Comparison of ENCODE assay signal across 16 cellular contexts in genomic region chr12:68306564-68306963, GRCh38. TPM values are rescaled to one million over a fixed set of nuclear protein-coding genes. Genes with fewer than 3 reads are reported as not detected.
DNase-seq lines count a peak whose midpoint lies in the region; ATAC-seq lines count a peak whose summit lies in the region.
"Had no signal": no experiment of that assay in that cellular context is flagged by ENCODE, and none has a peak within 500 bp of the region (broad histone marks: within the 10 kb centered on the region; RNA-seq: fewer than 3 reads in every experiment).

No MANE protein-coding gene starts in this region.

- no peaks in the 10 kb centered on the region for H3K27me3 Mint-ChIP-seq in activated CD4-positive, alpha-beta memory T cell treated with anti-CD3 and anti-CD28 coated beads, Interleukin-2, amount 10 ng/mL, durations not matched to agents 7 days and 5 days
- H3K27me3 Mint-ChIP-seq in activated CD4-positive, alpha-beta memory T cell treated with anti-CD3 and anti-CD28 coated beads for 36 hours = no peaks in the 10 kb centered on the region
- H3K27me3 Mint-ChIP-seq in activated T-helper 2 cell treated with anti-CD3 and anti-CD28 coated beads, Interferon-gamma antibody, Interleukin-2, Interleukin-4, amounts not matched to agents 10 μg/mL and 5 μg/mL and 100 μg/mL, durations not matched to agents 14 hours and 24 hours and 36 hours (ENCODE audit: low read depth) = no peaks in the 10 kb centered on the region

- CTCF ChIA-PET in activated CD4-positive, alpha-beta memory T cell treated with anti-CD3 and anti-CD28 coated beads, Interleukin-2, amount 10 ng/mL, durations not matched to agents 7 days and 5 days (lab: Charles Lee) = no interaction called here
- CTCF ChIA-PET in activated CD4-positive, alpha-beta memory T cell treated with anti-CD3 and anti-CD28 coated beads for 36 hours (lab: Charles Lee) = no interaction called here

- intact Hi-C loops in activated CD4-positive, alpha-beta memory T cell treated with anti-CD3 and anti-CD28 coated beads for 36 hours (cut with micrococcal nuclease) = loop anchor here (2.0 kb wide), 2 partner anchors 16 to 48 kb away; no protein-coding TSS in a partner anchor
- intact Hi-C loops in activated T-helper 2 cell treated with anti-CD3 and anti-CD28 coated beads, Interferon-gamma antibody, Interleukin-2, Interleukin-4, amounts not matched to agents 10 μg/mL and 5 μg/mL and 100 μg/mL, durations not matched to agents 14 hours and 24 hours and 36 hours (cut with micrococcal nuclease) = loop anchor here (1.0 to 2.0 kb wide), 2 partner anchors 16 to 26 kb away; no protein-coding TSS in a partner anchor

- DNase-seq in activated CD4-positive, alpha-beta memory T cell treated with anti-CD3 and anti-CD28 coated beads, Interleukin-2, amount 10 ng/mL, durations not matched to agents 7 days and 5 days = no peak
- no peak for DNase-seq in activated CD4-positive, alpha-beta memory T cell treated with anti-CD3 and anti-CD28 coated beads for 36 hours
- peak; percentile 8 for DNase-seq in fibroblast of gingiva (ENCODE audit: low read depth)
- no peak for DNase-seq in activated T-helper 2 cell treated with anti-CD3 and anti-CD28 coated beads, Interferon-gamma antibody, Interleukin-2, Interleukin-4, amounts not matched to agents 10 μg/mL and 5 μg/mL and 100 μg/mL, durations not matched to agents 14 hours and 24 hours and 36 hours (ENCODE audit: low spot score)
- DNase-seq in NCI-H2107 (lab: John Stamatoyannopoulos, UW) = no peak
- DNase-seq in ecto neural progenitor cell (ENCODE audit: low spot score) = no peak
- DNase-seq: HFFc6, MG63, NCI-H1092 treated with DMSO at 0.1 percent for 48 hours, NCI-H1694 treated with DMSO at 0.1 percent for 48 hours, NCI-H446, SIG-M5 had no signal

- peaks cover 20% of the 10 kb centered on the region for H3K4me1 Mint-ChIP-seq in activated CD4-positive, alpha-beta memory T cell treated with anti-CD3 and anti-CD28 coated beads, Interleukin-2, amount 10 ng/mL, durations not matched to agents 7 days and 5 days
- peaks cover 15% of the 10 kb centered on the region for H3K4me1 Mint-ChIP-seq in activated CD4-positive, alpha-beta memory T cell treated with anti-CD3 and anti-CD28 coated beads for 36 hours (ENCODE audit: low read depth)
- peaks cover 12% of the 10 kb centered on the region for H3K4me1 Mint-ChIP-seq in activated T-helper 2 cell treated with anti-CD3 and anti-CD28 coated beads, Interferon-gamma antibody, Interleukin-2, Interleukin-4, amounts not matched to agents 10 μg/mL and 5 μg/mL and 100 μg/mL, durations not matched to agents 14 hours and 24 hours and 36 hours (ENCODE audit: low read depth)

- H3K4me3 Mint-ChIP-seq in activated CD4-positive, alpha-beta memory T cell treated with anti-CD3 and anti-CD28 coated beads, Interleukin-2, amount 10 ng/mL, durations not matched to agents 7 days and 5 days = no peak overlapping the region
- no peak overlapping the region for H3K4me3 Mint-ChIP-seq in activated CD4-positive, alpha-beta memory T cell treated with anti-CD3 and anti-CD28 coated beads for 36 hours
- no peak overlapping the region for H3K4me3 Mint-ChIP-seq in activated T-helper 2 cell treated with anti-CD3 and anti-CD28 coated beads, Interferon-gamma antibody, Interleukin-2, Interleukin-4, amounts not matched to agents 10 μg/mL and 5 μg/mL and 100 μg/mL, durations not matched to agents 14 hours and 24 hours and 36 hours (ENCODE audit: low read depth)
- H3K4me3 Mint-ChIP-seq: HFFc6 had no signal

- ATAC-seq in GM18498 (IDR thresholded peaks at IDR 0.05; ENCODE audit: unreplicated experiment) = peak; percentile 52
- ATAC-seq in HG03354 (IDR thresholded peaks at IDR 0.05; ENCODE audit: poor library complexity, severe bottlenecking, unreplicated experiment) = peak; percentile 43

- H3K27ac Mint-ChIP-seq in activated CD4-positive, alpha-beta memory T cell treated with anti-CD3 and anti-CD28 coated beads, Interleukin-2, amount 10 ng/mL, durations not matched to agents 7 days and 5 days = peak overlapping the region; percentile 7
- H3K27ac Mint-ChIP-seq in activated CD4-positive, alpha-beta memory T cell treated with anti-CD3 and anti-CD28 coated beads for 36 hours = no peak overlapping the region
- H3K27ac Mint-ChIP-seq in activated T-helper 2 cell treated with anti-CD3 and anti-CD28 coated beads, Interferon-gamma antibody, Interleukin-2, Interleukin-4, amounts not matched to agents 10 μg/mL and 5 μg/mL and 100 μg/mL, durations not matched to agents 14 hours and 24 hours and 36 hours = no peak overlapping the region
- H3K27ac Mint-ChIP-seq: HFFc6 had no signal

- POLR2A ChIA-PET in activated CD4-positive, alpha-beta memory T cell treated with anti-CD3 and anti-CD28 coated beads, Interleukin-2, amount 10 ng/mL, durations not matched to agents 7 days and 5 days (lab: Charles Lee) = no interaction called here
- POLR2A ChIA-PET in activated CD4-positive, alpha-beta memory T cell treated with anti-CD3 and anti-CD28 coated beads for 36 hours (lab: Charles Lee) = no interaction called here

- peaks cover 58% of the 10 kb centered on the region for H3K36me3 Mint-ChIP-seq in activated CD4-positive, alpha-beta memory T cell treated with anti-CD3 and anti-CD28 coated beads, Interleukin-2, amount 10 ng/mL, durations not matched to agents 7 days and 5 days (ENCODE audit: low read depth)
- peaks cover 46% of the 10 kb centered on the region for H3K36me3 Mint-ChIP-seq in activated CD4-positive, alpha-beta memory T cell treated with anti-CD3 and anti-CD28 coated beads for 36 hours
- H3K36me3 Mint-ChIP-seq in activated T-helper 2 cell treated with anti-CD3 and anti-CD28 coated beads, Interferon-gamma antibody, Interleukin-2, Interleukin-4, amounts not matched to agents 10 μg/mL and 5 μg/mL and 100 μg/mL, durations not matched to agents 14 hours and 24 hours and 36 hours (ENCODE audit: low read depth) = peaks cover 47% of the 10 kb centered on the region

- peaks cover 2% of the 10 kb centered on the region for H3K9me3 Mint-ChIP-seq in activated CD4-positive, alpha-beta memory T cell treated with anti-CD3 and anti-CD28 coated beads, Interleukin-2, amount 10 ng/mL, durations not matched to agents 7 days and 5 days
- no peaks in the 10 kb centered on the region for H3K9me3 Mint-ChIP-seq in activated CD4-positive, alpha-beta memory T cell treated with anti-CD3 and anti-CD28 coated beads for 36 hours
- peaks cover 6% of the 10 kb centered on the region for H3K9me3 Mint-ChIP-seq in activated T-helper 2 cell treated with anti-CD3 and anti-CD28 coated beads, Interferon-gamma antibody, Interleukin-2, Interleukin-4, amounts not matched to agents 10 μg/mL and 5 μg/mL and 100 μg/mL, durations not matched to agents 14 hours and 24 hours and 36 hours
- H3K9me3 Mint-ChIP-seq: HFFc6 had no signal

RNA-seq across cellular contexts. Expression of gene MDM1, which starts 25.6 kb away (rescaled TPM):
- total RNA-seq in activated CD4-positive, alpha-beta memory T cell treated with anti-CD3 and anti-CD28 coated beads, Interleukin-2, amount 10 ng/mL, durations not matched to agents 7 days and 5 days = 10 to 100 TPM; 21.8 to 24.4 TPM
- 10 to 100 TPM; 13.8 to 15.6 TPM for total RNA-seq in activated CD4-positive, alpha-beta memory T cell treated with anti-CD3 and anti-CD28 coated beads for 36 hours
- 13.1 and 14.8 TPM in 2 replicates for total RNA-seq in activated T-helper 2 cell treated with anti-CD3 and anti-CD28 coated beads, Interferon-gamma antibody, Interleukin-2, Interleukin-4, amounts not matched to agents 10 μg/mL and 5 μg/mL and 100 μg/mL, durations not matched to agents 14 hours and 24 hours and 36 hours

RNA-seq across cellular contexts. Expression of gene IL22, which starts 53.2 kb away (rescaled TPM):
- 1 to 10 TPM; 3.8 to 4.7 TPM for total RNA-seq in activated CD4-positive, alpha-beta memory T cell treated with anti-CD3 and anti-CD28 coated beads, Interleukin-2, amount 10 ng/mL, durations not matched to agents 7 days and 5 days
- 1 to 10 TPM; 5.4 to 6.4 TPM for total RNA-seq in activated CD4-positive, alpha-beta memory T cell treated with anti-CD3 and anti-CD28 coated beads for 36 hours
- total RNA-seq in activated T-helper 2 cell treated with anti-CD3 and anti-CD28 coated beads, Interferon-gamma antibody, Interleukin-2, Interleukin-4, amounts not matched to agents 10 μg/mL and 5 μg/mL and 100 μg/mL, durations not matched to agents 14 hours and 24 hours and 36 hours = 0.80 TPM in 1 of 2 replicates, not detected in the other
- total RNA-seq: A172, H4, HFFc6 had no signal
